22 cellular contexts compared by ENCODE assay signal in the genomic region with DNA sequence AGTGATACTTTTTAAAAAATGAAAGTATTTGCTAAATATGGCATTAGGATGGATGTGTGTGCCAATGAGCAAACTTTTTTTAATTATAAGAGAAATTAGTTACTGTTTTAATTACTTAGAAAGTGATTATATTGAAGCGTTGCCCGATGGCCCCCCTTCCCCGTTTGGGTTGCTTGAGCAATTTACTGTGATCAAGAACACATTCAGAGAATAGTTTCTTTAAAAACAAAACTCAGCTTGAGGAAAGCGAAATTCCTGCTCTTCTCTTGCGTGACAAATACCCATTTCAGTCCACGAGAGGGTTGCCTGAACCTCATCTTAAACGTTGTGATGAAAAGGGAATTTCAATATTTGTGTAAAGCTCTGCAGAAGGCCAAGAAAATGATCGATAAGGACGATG.
DNase-seq lines count a peak whose midpoint lies in the region; TF ChIP-seq lines count a peak whose summit lies in the region.
"Had no signal": no experiment of that assay in that cellular context is flagged by ENCODE, and none has a peak within 500 bp of the region (broad histone marks: within the 10 kb centered on the region; RNA-seq: fewer than 3 reads in every experiment).

No MANE protein-coding gene starts in this region.

- H3K27me3 ChIP-seq in trophoblast cell (ENCODE audit: insufficient read depth, low read length) (no peaks in the 10 kb centered on the region), ovary (no peaks in the 10 kb centered on the region)
- H3K27me3 ChIP-seq: BE2C, BLaER1 had no signal

- DNase-seq in left kidney (ENCODE audit: low read depth, low spot score) (peak; percentile 29), trophoblast cell (no peak), NCI-H510A (lab: John Stamatoyannopoulos, UW) (no peak), ovary (no peak)
- DNase-seq in NK-92 treated with Interleukin-12 subunit alpha and Interleukin-12 subunit beta, amount 100 ng/mL, for 24 hours (lab: John Stamatoyannopoulos, UW), result no peak
- DNase-seq: 8988T; ACHN; BE2C; C1 segment of cervical spinal cord; CD4-positive, alpha-beta memory T cell; CD4-positive, CD25-positive, alpha-beta regulatory T cell; CD8-positive, alpha-beta memory T cell; COR-L47; DMS 273 treated with DMSO at 0.1 percent for 48 hours; DMS153; DMS53; DMS79; DND-41; EL; GDM1 had no signal

- H2BK12ac ChIP-seq in trophoblast cell (ENCODE audit: low read length), result peak overlapping the region; percentile 83

- H2BK5ac ChIP-seq in trophoblast cell (ENCODE audit: low read depth, low read length, poor library complexity), result peak overlapping the region; percentile 74

- peak overlapping the region; percentile 55 for H2BK120ac ChIP-seq in trophoblast cell (ENCODE audit: insufficient read depth, low read length, poor library complexity)

- H3K4ac ChIP-seq in trophoblast cell (ENCODE audit: low read depth, low read length), result no peak overlapping the region

- no peak overlapping the region for H4K8ac ChIP-seq in trophoblast cell (ENCODE audit: low read depth, low read length)

- no peak for TF ChIP-seq POLR2A in ovary (IDR thresholded peaks at IDR 0.05)

- H3K9me3 ChIP-seq in trophoblast cell (ENCODE audit: insufficient read depth, low read depth, low read length) (no peaks in the 10 kb centered on the region), ovary (no peaks in the 10 kb centered on the region)
- H3K9me3 ChIP-seq: BE2C, BLaER1 had no signal

- H3K4me3 ChIP-seq in trophoblast cell (ENCODE audit: low read depth, low read length) (no peak overlapping the region), ovary (no peak overlapping the region)
- H3K4me3 ChIP-seq: BLaER1, GM12878 had no signal

- no peak overlapping the region for H3K4me2 ChIP-seq in trophoblast cell (ENCODE audit: low read length)
- H3K4me2 ChIP-seq: BLaER1 had no signal

- H3K79me1 ChIP-seq in trophoblast cell (ENCODE audit: low read length), result peaks cover 37% of the 10 kb centered on the region

- H4K91ac ChIP-seq in trophoblast cell (ENCODE audit: low read depth, low read length), result no peak overlapping the region

- peak overlapping the region; percentile 81 for H3K14ac ChIP-seq in trophoblast cell (ENCODE audit: low read length)

- no peak overlapping the region for H4K12ac ChIP-seq in trophoblast cell (ENCODE audit: low read depth, low read length)

- TF ChIP-seq CTCF in ovary (IDR thresholded peaks at IDR 0.05), result no peak

- peaks cover 2% of the 10 kb centered on the region for H3K79me2 ChIP-seq in trophoblast cell (ENCODE audit: control insufficient read depth, insufficient read depth, low read length, poor library complexity)

- no peak overlapping the region for H2AFZ ChIP-seq in trophoblast cell (ENCODE audit: insufficient read depth, low read length, poor library complexity)

- no peak for TF ChIP-seq EP300 in ovary (IDR thresholded peaks at IDR 0.05)

- H3K4me1 ChIP-seq in trophoblast cell (ENCODE audit: control insufficient read depth in 1 of 2, insufficient read depth in 2 of 2, low read length in 2 of 2) (peaks cover 6 to 11% of the 10 kb centered on the region in 2 experiments), ovary (ENCODE audit: insufficient read depth) (no peaks in the 10 kb centered on the region)
- H3K4me1 ChIP-seq: BLaER1 had no signal

- peak overlapping the region; percentile 63 for H3K27ac ChIP-seq in trophoblast cell (ENCODE audit: low read depth, low read length)
- no peak overlapping the region for H3K27ac ChIP-seq in ovary
- H3K27ac ChIP-seq: BLaER1 had no signal

- intact Hi-C loops in ovary (cut with DNase I), result no loop called here

- H3K9ac ChIP-seq in trophoblast cell (ENCODE audit: low read length), result no peak overlapping the region
- H3K9ac ChIP-seq: BLaER1 had no signal

- H3K36me3 ChIP-seq in trophoblast cell (ENCODE audit: control insufficient read depth in 1 of 2, insufficient read depth in 2 of 2, low read length in 2 of 2) (no peaks in the 10 kb centered on the region), ovary (no peaks in the 10 kb centered on the region)
- H3K36me3 ChIP-seq: BE2C, BLaER1 had no signal

- H3K18ac ChIP-seq in trophoblast cell (ENCODE audit: low read length), result no peak overlapping the region

- WGBS in trophoblast cell (ENCODE audit: extremely low coverage, insufficient coverage, insufficient read length), result no CpG with 5 or more reads among the region's 9 CpGs
- 76 to 80% (median 76%) methylated on average over 9 of the region's 9 CpGs for WGBS in ovary, 3 donors

- H2AK5ac ChIP-seq in trophoblast cell (ENCODE audit: low read length), result no peak overlapping the region

- H3K23ac ChIP-seq in trophoblast cell (ENCODE audit: low read length), result no peak overlapping the region
